ENCODE assay signal across 1 cellular context in the genomic region with DNA sequence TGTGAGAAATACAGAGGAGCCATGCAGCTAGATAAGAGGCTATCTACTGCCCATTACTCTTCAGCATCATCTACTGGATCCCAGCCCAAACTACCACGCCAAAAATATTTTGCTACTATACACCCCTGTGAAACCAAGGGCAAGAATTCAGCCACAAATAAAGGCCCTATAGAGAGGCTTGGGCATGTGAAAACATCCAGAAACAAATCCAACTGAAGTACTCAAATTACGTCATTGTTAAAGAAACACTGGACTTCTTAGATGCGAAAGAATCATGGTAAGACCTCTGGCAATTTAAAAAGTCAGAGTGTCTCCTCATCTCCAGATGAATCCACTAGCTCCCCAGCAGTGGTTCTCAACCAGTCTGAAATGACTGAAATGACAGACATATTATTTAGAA.
TF ChIP-seq lines count a peak whose summit lies in the region.

No MANE protein-coding gene starts in this region.

TF ChIP-seq in HepG2, 621 proteins besides CTCF, POLR2A, EP300 and RAD21 (continued from another document):
- TF ChIP-seq, protein P1, sequence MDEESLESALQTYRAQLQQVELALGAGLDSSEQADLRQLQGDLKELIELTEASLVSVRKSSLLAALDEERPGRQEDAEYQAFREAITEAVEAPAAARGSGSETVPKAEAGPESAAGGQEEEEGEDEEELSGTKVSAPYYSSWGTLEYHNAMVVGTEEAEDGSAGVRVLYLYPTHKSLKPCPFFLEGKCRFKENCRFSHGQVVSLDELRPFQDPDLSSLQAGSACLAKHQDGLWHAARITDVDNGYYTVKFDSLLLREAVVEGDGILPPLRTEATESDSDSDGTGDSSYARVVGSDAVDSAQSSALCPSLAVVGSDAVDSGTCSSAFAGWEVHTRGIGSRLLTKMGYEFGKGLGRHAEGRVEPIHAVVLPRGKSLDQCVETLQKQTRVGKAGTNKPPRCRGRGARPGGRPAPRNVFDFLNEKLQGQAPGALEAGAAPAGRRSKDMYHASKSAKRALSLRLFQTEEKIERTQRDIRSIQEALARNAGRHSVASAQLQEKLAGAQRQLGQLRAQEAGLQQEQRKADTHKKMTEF (CRISPR knock-in tag; IDR thresholded peaks at IDR 0.05) = no peak
- TF ChIP-seq TOPORS (CRISPR knock-in tag; IDR thresholded peaks at IDR 0.05) = no peak
- peak; percentile 92 for TF ChIP-seq ATF7 (IDR thresholded peaks at IDR 0.05)
- TF ChIP-seq ATF7 (CRISPR knock-in tag; IDR thresholded peaks at IDR 0.05) = no peak
- no peak for TF ChIP-seq RAD51 (IDR thresholded peaks at IDR 0.05; ENCODE audit: borderline replicate concordance)
- TF ChIP-seq ZNF232 (CRISPR knock-in tag; IDR thresholded peaks at IDR 0.05; ENCODE audit: borderline replicate concordance) = no peak
- no peak for TF ChIP-seq CHD4 (IDR thresholded peaks at IDR 0.05; ENCODE audit: borderline replicate concordance, low read length)
- no peak for TF ChIP-seq ZNF556 (CRISPR knock-in tag; IDR thresholded peaks at IDR 0.05; ENCODE audit: borderline replicate concordance)
- TF ChIP-seq FOXM1 (CRISPR knock-in tag; IDR thresholded peaks at IDR 0.05) = no peak
- TF ChIP-seq, protein P2, sequence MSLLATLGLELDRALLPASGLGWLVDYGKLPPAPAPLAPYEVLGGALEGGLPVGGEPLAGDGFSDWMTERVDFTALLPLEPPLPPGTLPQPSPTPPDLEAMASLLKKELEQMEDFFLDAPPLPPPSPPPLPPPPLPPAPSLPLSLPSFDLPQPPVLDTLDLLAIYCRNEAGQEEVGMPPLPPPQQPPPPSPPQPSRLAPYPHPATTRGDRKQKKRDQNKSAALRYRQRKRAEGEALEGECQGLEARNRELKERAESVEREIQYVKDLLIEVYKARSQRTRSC (CRISPR knock-in tag; IDR thresholded peaks at IDR 0.05; ENCODE audit: low read depth) = no peak
